In genomic region chr17:50783193-50783660, GRCh38 we compare ENCODE assay signal across 8 cellular contexts.
DNase-seq lines count a peak whose midpoint lies in the region; ATAC-seq lines count a peak whose summit lies in the region.

No MANE protein-coding gene starts in this region.

- ATAC-seq in HG03175 (IDR thresholded peaks at IDR 0.05; ENCODE audit: unreplicated experiment): peak; percentile 74
- ATAC-seq in HG03139 (IDR thresholded peaks at IDR 0.05; ENCODE audit: unreplicated experiment): no peak

- DNase-seq in DMS 273 treated with DMSO at 0.1 percent for 48 hours (lab: John Stamatoyannopoulos, UW) (peak; percentile 71), NCI-H526 (lab: John Stamatoyannopoulos, UW) (peak; percentile 86 to 93), cerebellar cortex (ENCODE audit: low spot score) (peak; percentile 88), left kidney (ENCODE audit: low read depth, low spot score) (peak; percentile 93)
- DNase-seq in activated CD4-positive, alpha-beta T cell treated with anti-CD3 and anti-CD28 coated beads for 4 hours: peak; percentile 66 to 77
- peak; percentile 80 for DNase-seq in stimulated activated CD4-positive, alpha-beta T cell treated with anti-CD3 and anti-CD28 coated beads, Interleukin-4, amount 100 ng/mL, for 1 hour
